9 cellular contexts compared by ENCODE assay signal in genomic region chr3:88239870-88240269, GRCh38.
"Had no signal": no experiment of that assay in that cellular context is flagged by ENCODE, and none has a peak within 500 bp of the region (broad histone marks: within the 10 kb centered on the region; RNA-seq: fewer than 3 reads in every experiment).

No MANE protein-coding gene starts in this region.

- ATAC-seq: HCT116, HepG2 had no signal

- H3K4me3 ChIP-seq: HAP-1 had no signal

- H3K36me3 ChIP-seq: HAP-1 had no signal

- H3K9me3 ChIP-seq: HAP-1 had no signal

- H3K27me3 Mint-ChIP-seq: IgD-negative memory B cell had no signal

- DNase-seq: GOT3, H7, HFFc6, KBM-7 had no signal

- H3K4me3 Mint-ChIP-seq: HFFc6, IgD-negative memory B cell had no signal

- H3K36me3 Mint-ChIP-seq: IgD-negative memory B cell had no signal

- H3K4me1 Mint-ChIP-seq: IgD-negative memory B cell had no signal

- H3K27ac Mint-ChIP-seq: HFFc6, IgD-negative memory B cell had no signal

- H3K27ac ChIP-seq: HL-60 had no signal
